ENCODE assay signal across 1 cellular context in genomic region chr22:35064664-35065063, GRCh38.
TF ChIP-seq lines count a peak whose summit lies in the region.

No MANE protein-coding gene starts in this region.

TF ChIP-seq in K562, 482 proteins besides CTCF, POLR2A, EP300 and RAD21 (continued from another document):
- TF ChIP-seq MGA (IDR thresholded peaks at IDR 0.05) (peak; percentile 68), NFYB (IDR thresholded peaks at IDR 0.05; ENCODE audit: extremely low read depth, insufficient read length) (peak; percentile 58), VEZF1 (CRISPR knock-in tag; IDR thresholded peaks at IDR 0.05) (0 out of 2 replicates have a peak, but pooled peaks have one; percentile 17), SOX6 (IDR thresholded peaks at IDR 0.05) (0 out of 2 replicates have a peak, but pooled peaks have one; percentile 13), ZBTB34 (CRISPR knock-in tag; IDR thresholded peaks at IDR 0.05) (no peak), ZNF695 (CRISPR knock-in tag; IDR thresholded peaks at IDR 0.05) (no peak), MXD1 (CRISPR knock-in tag; IDR thresholded peaks at IDR 0.05; ENCODE audit: borderline replicate concordance, poor library complexity, severe bottlenecking) (no peak)
